ENCODE assay signal across 8 cellular contexts in the genomic region with DNA sequence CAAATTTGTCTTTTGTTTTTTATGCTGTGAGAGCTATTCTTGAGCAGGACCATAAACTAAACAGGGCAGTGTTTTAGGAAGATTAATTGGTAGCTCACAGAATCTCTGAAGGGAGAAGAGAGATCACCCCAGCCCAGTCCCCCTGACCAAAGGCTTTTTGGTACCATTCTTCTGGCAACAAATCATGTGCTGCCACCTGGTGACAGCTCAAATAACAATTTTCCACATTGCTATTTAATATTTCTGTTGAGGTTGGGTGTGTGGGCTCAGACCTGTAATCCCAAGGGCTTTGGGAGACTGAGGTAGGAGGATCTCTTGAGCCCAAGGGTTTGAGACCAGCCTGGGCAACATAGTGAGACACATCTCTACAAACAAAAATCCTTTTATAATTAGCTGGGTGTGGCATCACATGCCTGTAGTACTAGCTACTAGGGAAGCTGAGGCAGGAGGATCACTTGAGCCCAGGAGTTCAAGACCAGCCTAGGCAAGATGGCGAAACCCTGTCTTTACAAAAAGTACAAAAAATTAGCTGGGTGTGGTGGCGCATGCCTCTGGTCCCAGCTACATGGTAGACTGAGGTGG. TPM values are rescaled to one million over a fixed set of nuclear protein-coding genes. Genes with fewer than 3 reads are reported as not detected.
DNase-seq lines count a peak whose midpoint lies in the region; ATAC-seq and TF ChIP-seq lines count a peak whose summit lies in the region.

No MANE protein-coding gene starts in this region.

- POLR2A ChIA-PET in activated B cell treated with CpG ODN at 0.5 μM for 24 hours (lab: Charles Lee), result interaction anchor here (0.6 to 5.0 kb wide), 14 partner anchors 10 to 772 kb away, joined by 3 to 77 read pairs (median 14); partner anchors contain the start of genes MUTYH, PRDX1, TOE1 and UROD
- POLR2A ChIA-PET in naive thymus-derived CD8-positive, alpha-beta T cell (lab: Charles Lee), result interaction anchor here (0.5 to 4.0 kb wide), 13 partner anchors 8 to 718 kb away, joined by 3 to 29 read pairs (median 4); partner anchors contain the start of genes EIF2B3, MUTYH, PRDX1 and RPS8

- H3K9me3 Mint-ChIP-seq in activated B cell treated with CpG ODN at 0.5 μM for 24 hours, result no peaks in the 10 kb centered on the region
- no peaks in the 10 kb centered on the region for H3K9me3 Mint-ChIP-seq in naive thymus-derived CD8-positive, alpha-beta T cell

- no peaks in the 10 kb centered on the region for H3K27me3 ChIP-seq in GM06990 (replicated peaks; ENCODE audit: control insufficient read depth, insufficient read depth, low read length)

- no peaks in the 10 kb centered on the region; the same call in none of the 2 replicates for H3K36me3 ChIP-seq in GM06990 (ENCODE audit: control insufficient read depth, insufficient read depth, low read length)

- DNase-seq in ACHN, result peak; percentile 56
- DNase-seq in GM06990 (ENCODE audit: extremely low read depth, insufficient read length), result no peak
- peak; percentile 68 for DNase-seq in NCI-H2029 treated with DMSO at 0.1 percent for 48 hours (lab: John Stamatoyannopoulos, UW)
- no peak for DNase-seq in activated B cell treated with CpG ODN at 0.5 μM for 24 hours
- peak; percentile 53 for DNase-seq in effector CD4-positive, alpha-beta T cell
- peak; percentile 21 to 70 (median 48) for DNase-seq in naive thymus-derived CD8-positive, alpha-beta T cell

- H3K4me3 ChIP-seq in GM06990 (replicated peaks; ENCODE audit: low read depth, low read length), result no peak overlapping the region

- CTCF ChIA-PET in activated B cell treated with CpG ODN at 0.5 μM for 24 hours (lab: Charles Lee), result interaction anchor here (0.7 to 9.3 kb wide), 31 partner anchors 13 to 765 kb away, joined by 3 to 326 read pairs (median 4); partner anchors contain the start of genes HECTD3, HPDL, MUTYH and NASP

- peak overlapping the region; percentile 35 for H3K4me3 Mint-ChIP-seq in activated B cell treated with CpG ODN at 0.5 μM for 24 hours
- peak overlapping the region in 8 of 10 donors; percentile 7 to 62 (median 29) for H3K4me3 Mint-ChIP-seq in naive thymus-derived CD8-positive, alpha-beta T cell

- intact Hi-C loops in activated B cell treated with CpG ODN at 0.5 μM for 24 hours (cut with micrococcal nuclease), result loop anchor here (1.0 to 5.0 kb wide), 4 partner anchors 133 to 771 kb away; no protein-coding TSS in a partner anchor

- no peak for ATAC-seq in activated B cell treated with CpG ODN at 0.5 μM for 24 hours (ENCODE audit: low read depth)
- ATAC-seq in naive thymus-derived CD8-positive, alpha-beta T cell, result no peak
- ATAC-seq in GM21529 (IDR thresholded peaks at IDR 0.05; ENCODE audit: unreplicated experiment), result no peak
- no peak for ATAC-seq in GM18909 (IDR thresholded peaks at IDR 0.05; ENCODE audit: poor library complexity, unreplicated experiment)

- H3K27ac Mint-ChIP-seq in activated B cell treated with CpG ODN at 0.5 μM for 24 hours, result peak overlapping the region; percentile 42
- peak overlapping the region in 7 of 10 donors; percentile 1 to 79 (median 46) for H3K27ac Mint-ChIP-seq in naive thymus-derived CD8-positive, alpha-beta T cell

- H3K27me3 Mint-ChIP-seq in activated B cell treated with CpG ODN at 0.5 μM for 24 hours, result no peaks in the 10 kb centered on the region
- no peaks in the 10 kb centered on the region for H3K27me3 Mint-ChIP-seq in naive thymus-derived CD8-positive, alpha-beta T cell

- in situ Hi-C loops in ACHN (cut with HindIII; ENCODE audit: low pct_ligation_motif_present, low pct_unique_long_range_greater_than_20kb, low sequenced_read_pairs), result no loop called here

- TF ChIP-seq CTCF in GM06990 (IDR thresholded peaks at IDR 0.05; ENCODE audit: insufficient read depth, low read length, poor library complexity, severe bottlenecking) (peak; percentile 55), activated B cell treated with CpG ODN at 0.5 μM for 24 hours (IDR thresholded peaks at IDR 0.05) (no peak)

- peaks cover 4% of the 10 kb centered on the region for H3K36me3 Mint-ChIP-seq in activated B cell treated with CpG ODN at 0.5 μM for 24 hours (ENCODE audit: low read depth)
- H3K36me3 Mint-ChIP-seq in naive thymus-derived CD8-positive, alpha-beta T cell, result peaks cover 0 to 22% (median 4%) of the 10 kb centered on the region in 3 donors

- peaks cover 10% of the 10 kb centered on the region for H3K4me1 Mint-ChIP-seq in activated B cell treated with CpG ODN at 0.5 μM for 24 hours
- H3K4me1 Mint-ChIP-seq in naive thymus-derived CD8-positive, alpha-beta T cell, result peaks cover 6 to 12% (median 10%) of the 10 kb centered on the region in 4 donors

RNA-seq across cellular contexts. Expression of gene TESK2, which starts 2.2 kb away (rescaled TPM):
- 11.7 and 12.2 TPM in 2 replicates for total RNA-seq in activated B cell treated with CpG ODN at 0.5 μM for 24 hours
- total RNA-seq in naive thymus-derived CD8-positive, alpha-beta T cell, result 1 to 10 TPM; 9.8 to 10.0 TPM
- polyA plus RNA-seq in naive thymus-derived CD8-positive, alpha-beta T cell, result 1 to 10 TPM; 2.3 to 3.1 (median 2.7) TPM

RNA-seq across cellular contexts. Expression of gene CCDC163, which starts 6.7 kb away (rescaled TPM):
- total RNA-seq in activated B cell treated with CpG ODN at 0.5 μM for 24 hours, result 1.1 TPM in 2 replicates
- 10 to 100 TPM; 13.3 to 16.0 TPM for total RNA-seq in naive thymus-derived CD8-positive, alpha-beta T cell
- polyA plus RNA-seq in naive thymus-derived CD8-positive, alpha-beta T cell, result 10 to 100 TPM in 1 of 3 donors, 1 to 10 TPM in 2; 4.1 to 10.0 (median 5.0) TPM

RNA-seq across cellular contexts. Expression of gene MMACHC, which starts 6.9 kb away (rescaled TPM):
- 3.6 and 5.1 TPM in 2 replicates for total RNA-seq in activated B cell treated with CpG ODN at 0.5 μM for 24 hours
- total RNA-seq in naive thymus-derived CD8-positive, alpha-beta T cell, result 1 to 10 TPM; 4.8 to 5.5 TPM
- 1 to 10 TPM in 1 of 3 donors, under 1 TPM in 2; 0.12 to 1.6 (median 0.82) TPM for polyA plus RNA-seq in naive thymus-derived CD8-positive, alpha-beta T cell

RNA-seq across cellular contexts. Expression of gene PRDX1, which starts 28.5 kb away (rescaled TPM):
- 351 and 413 TPM in 2 replicates for total RNA-seq in activated B cell treated with CpG ODN at 0.5 μM for 24 hours
- 100 to 1,000 TPM; 115 to 129 TPM for total RNA-seq in naive thymus-derived CD8-positive, alpha-beta T cell
- 100 to 1,000 TPM; 174 to 214 (median 205) TPM for polyA plus RNA-seq in naive thymus-derived CD8-positive, alpha-beta T cell

RNA-seq across cellular contexts. Expression of gene AKR1A1, which starts 57.4 kb away (rescaled TPM):
- 215 and 218 TPM in 2 replicates for total RNA-seq in activated B cell treated with CpG ODN at 0.5 μM for 24 hours
- total RNA-seq in naive thymus-derived CD8-positive, alpha-beta T cell, result 10 to 100 TPM; 74.8 to 78.0 TPM
- polyA plus RNA-seq in naive thymus-derived CD8-positive, alpha-beta T cell, result 10 to 100 TPM; 82.8 to 96.3 (median 85.5) TPM

Comparison
In these comparisons a context has a peak if more than half of its experiments do, and no peak if none do; other contexts are left out.
1. DNase-seq: peak in ACHN (single experiment), NCI-H2029 treated with DMSO at 0.1 percent for 48 hours (single experiment), effector CD4-positive, alpha-beta T cell (single experiment) and naive thymus-derived CD8-positive, alpha-beta T cell (10 of 10); none in GM06990 (single experiment) and activated B cell treated with CpG ODN at 0.5 μM for 24 hours (single experiment).